Comparison of ENCODE assay signal across 1 cellular context in genomic region chr20:51526105-51526470, GRCh38.
TF ChIP-seq lines count a peak whose summit lies in the region.

No MANE protein-coding gene starts in this region.

TF ChIP-seq in GM23338, 12 proteins besides CTCF, POLR2A, EP300 and RAD21 (continued from another document):
- TF ChIP-seq ZNF331 (CRISPR knock-in tag; IDR thresholded peaks at IDR 0.05; ENCODE audit: low read depth) (no peak), STAT1 (IDR thresholded peaks at IDR 0.05; ENCODE audit: unreplicated experiment) (no peak), ETS1 (IDR thresholded peaks at IDR 0.05) (no peak), CREB1 (CRISPR knock-in tag; IDR thresholded peaks at IDR 0.05; ENCODE audit: low read depth) (no peak), POLR2AphosphoS5 (IDR thresholded peaks at IDR 0.05; ENCODE audit: low read depth) (no peak), EZH2 (IDR thresholded peaks at IDR 0.05; ENCODE audit: low read depth, unreplicated experiment) (no peak), JUNB (IDR thresholded peaks at IDR 0.05; ENCODE audit: unreplicated experiment) (no peak), NANOG (IDR thresholded peaks at IDR 0.05; ENCODE audit: borderline replicate concordance) (no peak), ZNF462 (CRISPR knock-in tag; IDR thresholded peaks at IDR 0.05) (no peak)
